Comparison of ENCODE assay signal across 15 cellular contexts in the genomic region with DNA sequence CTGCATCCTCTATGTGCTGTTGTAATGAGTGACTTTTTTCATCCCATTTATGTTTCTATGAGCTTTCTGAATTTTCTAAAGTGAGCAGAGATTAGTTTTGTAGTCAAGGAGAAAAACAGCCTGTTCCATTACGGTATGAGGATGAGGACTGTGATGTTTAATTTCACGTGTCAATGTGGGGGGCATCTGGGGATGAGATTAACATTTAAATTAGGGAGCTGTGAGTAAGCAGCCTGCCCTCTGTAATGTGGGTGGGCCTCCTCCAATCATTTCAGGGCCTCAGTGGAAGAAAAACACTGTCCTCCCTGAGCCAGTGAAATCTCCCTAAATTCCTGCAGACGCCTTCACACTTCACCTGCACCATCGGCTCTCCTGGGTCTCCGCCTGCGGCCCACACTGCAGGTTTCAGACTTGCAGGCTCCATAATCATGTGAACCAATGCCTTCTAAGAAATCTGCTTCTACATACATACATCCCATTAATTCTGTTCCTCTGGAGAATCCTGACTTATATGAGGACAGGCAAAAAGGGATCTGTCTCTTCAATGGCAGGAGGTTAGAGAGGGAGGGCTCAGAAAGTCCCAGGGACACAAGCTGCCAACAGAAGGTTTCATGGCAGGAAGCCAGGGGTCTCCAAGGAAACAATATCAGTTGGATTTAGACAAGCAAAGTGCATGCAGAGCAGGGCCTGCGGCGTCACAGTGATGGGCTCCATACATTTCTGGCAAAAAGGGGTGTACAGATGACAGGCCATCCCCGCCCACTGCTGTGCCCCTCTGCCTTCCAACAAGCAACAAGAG.
DNase-seq lines count a peak whose midpoint lies in the region; ATAC-seq and TF ChIP-seq lines count a peak whose summit lies in the region.
"Had no signal": no experiment of that assay in that cellular context is flagged by ENCODE, and none has a peak within 500 bp of the region (broad histone marks: within the 10 kb centered on the region; RNA-seq: fewer than 3 reads in every experiment).

No MANE protein-coding gene starts in this region.

- peak; percentile 25 for ATAC-seq in Right ventricle myocardium superior (ENCODE audit: poor library complexity)
- no peak for ATAC-seq in natural killer cell treated with Interleukin-12 subunit alpha and Interleukin-12 subunit beta and Interleukin-15 and Interleukin-18, amount 100 ng/mL, for 72 hours
- ATAC-seq: activated naive CD4-positive, alpha-beta T cell treated with anti-CD3 and anti-CD28 coated beads, Interleukin-2, amount 50 U/mL, for 72 hours had no signal

- no peak overlapping the region for H3K4me3 Mint-ChIP-seq in natural killer cell treated with Interleukin-12 subunit alpha and Interleukin-12 subunit beta and Interleukin-15 and Interleukin-18, amount 100 ng/mL, for 72 hours
- no peak overlapping the region for H3K4me3 Mint-ChIP-seq in type B pancreatic cell
- H3K4me3 Mint-ChIP-seq: activated CD4-positive, alpha-beta memory T cell treated with anti-CD3 and anti-CD28 coated beads, Interleukin-2, amount 10 ng/mL, durations not matched to agents 7 days and 5 days; stimulated activated naive CD8-positive, alpha-beta T cell treated with anti-CD3 and anti-CD28 coated beads, Interleukin-15, Interleukin-2, amounts not matched to agents 100 ng/mL and 50 ng/mL, for 24 hours had no signal

- H3K27ac Mint-ChIP-seq in natural killer cell treated with Interleukin-12 subunit alpha and Interleukin-12 subunit beta and Interleukin-15 and Interleukin-18, amount 100 ng/mL, for 72 hours: no peak overlapping the region
- H3K27ac Mint-ChIP-seq in type B pancreatic cell: no peak overlapping the region
- H3K27ac Mint-ChIP-seq: activated CD4-positive, alpha-beta memory T cell treated with anti-CD3 and anti-CD28 coated beads, Interleukin-2, amount 10 ng/mL, durations not matched to agents 7 days and 5 days; stimulated activated naive CD8-positive, alpha-beta T cell treated with anti-CD3 and anti-CD28 coated beads, Interleukin-15, Interleukin-2, amounts not matched to agents 100 ng/mL and 50 ng/mL, for 24 hours had no signal

- H3K27me3 ChIP-seq in stomach: no peaks in the 10 kb centered on the region

- H3K4me1 ChIP-seq in stomach: peaks cover 5 to 54% (median 30%) of the 10 kb centered on the region in 4 donors

- H3K9me3 ChIP-seq in stomach: no peaks in the 10 kb centered on the region

- peaks cover 4 to 37% (median 24%) of the 10 kb centered on the region in 4 donors for H3K36me3 ChIP-seq in stomach

- H3K9me3 Mint-ChIP-seq in natural killer cell treated with Interleukin-12 subunit alpha and Interleukin-12 subunit beta and Interleukin-15 and Interleukin-18, amount 100 ng/mL, for 72 hours: no peaks in the 10 kb centered on the region
- no peaks in the 10 kb centered on the region for H3K9me3 Mint-ChIP-seq in type B pancreatic cell
- H3K9me3 Mint-ChIP-seq: activated CD4-positive, alpha-beta memory T cell treated with anti-CD3 and anti-CD28 coated beads, Interleukin-2, amount 10 ng/mL, durations not matched to agents 7 days and 5 days; activated naive CD4-positive, alpha-beta T cell treated with anti-CD3 and anti-CD28 coated beads, Interleukin-2, amount 50 U/mL, for 72 hours; stimulated activated naive CD8-positive, alpha-beta T cell treated with anti-CD3 and anti-CD28 coated beads, Interleukin-15, Interleukin-2, amounts not matched to agents 100 ng/mL and 50 ng/mL, for 24 hours had no signal

- 70 to 78% (median 73%) methylated on average over 9 of the region's 9 CpGs for WGBS in stomach, 5 donors

- TF ChIP-seq POLR2A in stomach (IDR thresholded peaks at IDR 0.05): no peak

- H3K36me3 Mint-ChIP-seq in natural killer cell treated with Interleukin-12 subunit alpha and Interleukin-12 subunit beta and Interleukin-15 and Interleukin-18, amount 100 ng/mL, for 72 hours: no peaks in the 10 kb centered on the region
- H3K36me3 Mint-ChIP-seq in type B pancreatic cell: peaks cover 41% of the 10 kb centered on the region

- intact Hi-C loops in Right ventricle myocardium superior (cut with DNase I) (no loop called here), stomach (cut with DNase I; ENCODE audit: low total_unique reads) (no loop called here)

- DNase-seq in NCI-H1105 (lab: John Stamatoyannopoulos, UW) (peak; percentile 45), RPMI7951 (ENCODE audit: low read depth) (peak; percentile 32), Right ventricle myocardium superior (no peak), stomach (no peak), epidermal melanocyte (ENCODE audit: insufficient read length, low spot score) (no peak), type B pancreatic cell (ENCODE audit: extremely low spot score, unreplicated experiment) (no peak)
- no peak for DNase-seq in natural killer cell treated with Interleukin-12 subunit alpha and Interleukin-12 subunit beta and Interleukin-15 and Interleukin-18, amount 100 ng/mL, for 72 hours (ENCODE audit: low spot score)
- DNase-seq: activated CD4-positive, alpha-beta memory T cell treated with anti-CD3 and anti-CD28 coated beads, Interleukin-2, amount 10 ng/mL, durations not matched to agents 7 days and 5 days; dermis blood vessel endothelial cell; left colon; NK-92 treated with Interleukin-12 subunit alpha and Interleukin-12 subunit beta, amount 100 ng/mL, for 24 hours; stimulated activated CD4-positive, alpha-beta T cell treated with anti-CD3 and anti-CD28 coated beads, Interleukin-2, amount 100 ng/mL, for 48 hours had no signal

- H3K27ac ChIP-seq in stomach: peak overlapping the region in 3 of 5 donors; percentile 29 to 89 (median 29)
- H3K27ac ChIP-seq: KMS-11 had no signal

- peaks cover 0 to 9% of the 10 kb centered on the region in 2 donors for H3K27me3 Mint-ChIP-seq in natural killer cell treated with Interleukin-12 subunit alpha and Interleukin-12 subunit beta and Interleukin-15 and Interleukin-18, amount 100 ng/mL, for 72 hours
- H3K27me3 Mint-ChIP-seq in type B pancreatic cell: no peaks in the 10 kb centered on the region
- H3K27me3 Mint-ChIP-seq: activated CD4-positive, alpha-beta memory T cell treated with anti-CD3 and anti-CD28 coated beads, Interleukin-2, amount 10 ng/mL, durations not matched to agents 7 days and 5 days; stimulated activated naive CD8-positive, alpha-beta T cell treated with anti-CD3 and anti-CD28 coated beads, Interleukin-15, Interleukin-2, amounts not matched to agents 100 ng/mL and 50 ng/mL, for 24 hours had no signal

- no peaks in the 10 kb centered on the region for H3K4me1 Mint-ChIP-seq in natural killer cell treated with Interleukin-12 subunit alpha and Interleukin-12 subunit beta and Interleukin-15 and Interleukin-18, amount 100 ng/mL, for 72 hours (ENCODE audit: low read depth in 2 of 2)
- peaks cover 36% of the 10 kb centered on the region for H3K4me1 Mint-ChIP-seq in type B pancreatic cell (ENCODE audit: unreplicated experiment)

- no peak overlapping the region for H3K4me3 ChIP-seq in stomach

- no peak for TF ChIP-seq CTCF in stomach (IDR thresholded peaks at IDR 0.05)
- TF ChIP-seq CTCF in type B pancreatic cell (conservative IDR thresholded peaks at IDR 0.05): no peak

- TF ChIP-seq EP300 in stomach (IDR thresholded peaks at IDR 0.05): no peak

Comparison
In these comparisons a context has a peak if more than half of its experiments do, and no peak if none do; other contexts are left out.
1. DNase-seq: peak in NCI-H1105 (single experiment) and RPMI7951 (single experiment); none in Right ventricle myocardium superior (single experiment), stomach (single experiment), epidermal melanocyte (single experiment), natural killer cell treated with Interleukin-12 subunit alpha and Interleukin-12 subunit beta and Interleukin-15 and Interleukin-18, amount 100 ng/mL, for 72 hours (single experiment) and type B pancreatic cell (single experiment).